In the genomic region with DNA sequence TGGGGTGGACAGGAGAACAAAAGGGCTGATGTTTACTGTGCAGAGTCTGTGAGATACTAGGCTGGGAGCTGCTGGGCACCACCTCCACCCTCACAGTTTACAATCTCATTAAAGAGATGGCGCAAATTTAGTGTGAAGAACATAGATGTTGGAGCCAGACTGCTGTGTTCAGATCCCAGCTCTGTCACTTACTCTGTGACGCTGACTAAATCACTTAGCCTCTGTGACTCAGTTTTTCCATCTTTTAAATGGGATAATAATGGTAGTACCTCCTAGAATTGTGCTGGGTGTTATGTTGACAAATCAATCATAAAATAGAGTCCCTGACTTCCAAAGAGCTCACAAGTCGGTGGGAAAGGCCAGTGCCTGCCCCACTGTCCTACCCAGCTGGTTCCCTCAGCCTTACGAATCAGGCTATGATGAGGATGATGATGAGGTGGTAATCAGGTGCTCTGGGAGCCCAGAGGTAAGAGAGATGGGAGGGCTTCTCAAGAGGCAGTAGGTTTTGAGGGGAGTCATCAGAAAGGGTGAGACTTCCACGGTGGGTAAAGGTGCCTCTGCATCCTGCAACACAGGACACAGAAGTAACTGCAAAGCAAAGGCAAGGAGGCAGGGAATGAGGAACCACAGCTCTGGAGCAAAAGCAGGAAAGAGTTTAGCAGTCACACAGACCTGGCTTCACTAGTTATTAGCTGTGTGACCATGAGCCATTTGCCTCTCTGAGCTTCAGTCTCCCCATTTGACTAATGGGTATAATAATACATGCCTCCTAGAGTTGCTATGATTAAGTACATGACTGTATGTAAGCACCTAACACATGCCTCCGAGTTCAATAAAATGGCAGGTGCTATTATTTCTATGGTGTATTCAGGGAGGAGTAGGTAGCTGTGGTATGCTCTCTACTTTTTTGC, we compare ENCODE assay signal across 14 cellular contexts. TPM values are rescaled to one million over a fixed set of nuclear protein-coding genes. Genes with fewer than 3 reads are reported as not detected.
DNase-seq lines count a peak whose midpoint lies in the region; ATAC-seq and TF ChIP-seq lines count a peak whose summit lies in the region.
"Had no signal": no experiment of that assay in that cellular context is flagged by ENCODE, and none has a peak within 500 bp of the region (broad histone marks: within the 10 kb centered on the region; RNA-seq: fewer than 3 reads in every experiment).

No MANE protein-coding gene starts in this region.

- H3K4me3 Mint-ChIP-seq in WTC11 (no peak overlapping the region), glutamatergic neuron (ENCODE audit: unreplicated experiment) (peak overlapping the region; percentile 57)
- H3K4me3 Mint-ChIP-seq: B cell, nephron had no signal

- H3K4me1 Mint-ChIP-seq in WTC11 (peaks cover 72% of the 10 kb centered on the region), glutamatergic neuron (ENCODE audit: low read depth, unreplicated experiment) (peaks cover 68% of the 10 kb centered on the region)

- no peak for TF ChIP-seq CTCF in WTC11 (IDR thresholded peaks at IDR 0.05)
- TF ChIP-seq CTCF in glutamatergic neuron (IDR thresholded peaks at IDR 0.05; ENCODE audit: partially characterized antibody, unreplicated experiment) = no peak

- peak; percentile 5 to 49 for ATAC-seq in activated naive CD4-positive, alpha-beta T cell treated with anti-CD3 and anti-CD28 coated beads, Interleukin-2, amount 50 U/mL, for 72 hours
- no peak for ATAC-seq in WTC11
- ATAC-seq in HG03135 (IDR thresholded peaks at IDR 0.05; ENCODE audit: unreplicated experiment) = no peak

- H3K27me3 Mint-ChIP-seq in WTC11 (ENCODE audit: low read depth) (no peaks in the 10 kb centered on the region), glutamatergic neuron (ENCODE audit: unreplicated experiment) (peaks cover 4% of the 10 kb centered on the region)
- H3K27me3 Mint-ChIP-seq: B cell had no signal

- H3K36me3 Mint-ChIP-seq in activated naive CD4-positive, alpha-beta T cell treated with anti-CD3 and anti-CD28 coated beads, Interleukin-2, amount 50 U/mL, for 72 hours = peaks cover 37 to 39% of the 10 kb centered on the region in 2 donors
- H3K36me3 Mint-ChIP-seq in WTC11 = no peaks in the 10 kb centered on the region
- no peaks in the 10 kb centered on the region for H3K36me3 Mint-ChIP-seq in glutamatergic neuron (ENCODE audit: unreplicated experiment)

- CTCF ChIA-PET in WTC11 (lab: Charles Lee) = interaction anchor here (1.2 kb wide), 1 partner anchor 94 kb away, joined by 3 read pairs; no protein-coding TSS in a partner anchor

- in situ Hi-C loops in ACHN (cut with HindIII; ENCODE audit: low pct_ligation_motif_present, low pct_unique_long_range_greater_than_20kb, low sequenced_read_pairs) = no loop called here

- H3K9me3 Mint-ChIP-seq in activated naive CD4-positive, alpha-beta T cell treated with anti-CD3 and anti-CD28 coated beads, Interleukin-2, amount 50 U/mL, for 72 hours = peaks cover 0 to 3% of the 10 kb centered on the region in 2 donors
- H3K9me3 Mint-ChIP-seq in WTC11 (no peaks in the 10 kb centered on the region), glutamatergic neuron (ENCODE audit: unreplicated experiment) (peaks cover 4% of the 10 kb centered on the region)
- H3K9me3 Mint-ChIP-seq: nephron had no signal

- POLR2A ChIA-PET in WTC11 (lab: Charles Lee) = interaction anchor here (0.6 to 0.8 kb wide), 2 partner anchors 7 to 94 kb away, joined by 3 read pairs; no protein-coding TSS in a partner anchor

- peak overlapping the region; percentile 93 to 97 for H3K27ac Mint-ChIP-seq in activated naive CD4-positive, alpha-beta T cell treated with anti-CD3 and anti-CD28 coated beads, Interleukin-2, amount 50 U/mL, for 72 hours
- peak overlapping the region; percentile 69 for H3K27ac Mint-ChIP-seq in WTC11
- peak overlapping the region; percentile 86 for H3K27ac Mint-ChIP-seq in glutamatergic neuron (ENCODE audit: unreplicated experiment)
- H3K27ac Mint-ChIP-seq: B cell had no signal

- no peak for DNase-seq in activated naive CD4-positive, alpha-beta T cell treated with anti-CD3 and anti-CD28 coated beads, Interleukin-2, amount 50 U/mL, for 72 hours (ENCODE audit: low spot score in 2 of 2)
- no peak for DNase-seq in activated naive CD4-positive, alpha-beta T cell treated with anti-CD3 and anti-CD28 coated beads, Interleukin-2, amount 50 U/mL, for 16 hours
- DNase-seq in WTC11 (ENCODE audit: low spot score) (no peak), glutamatergic neuron (no peak), NCI-H187 treated with DMSO at 0.1 percent for 48 hours (lab: John Stamatoyannopoulos, UW) (no peak), ACHN (no peak)
- DNase-seq: DMS79 treated with DMSO at 0.1 percent for 48 hours, NCI-H1417, NCI-H446, SIG-M5, substantia nigra had no signal

TF ChIP-seq in WTC11, 78 proteins besides CTCF, POLR2A, EP300 and RAD21:
- TF ChIP-seq, protein P1, sequence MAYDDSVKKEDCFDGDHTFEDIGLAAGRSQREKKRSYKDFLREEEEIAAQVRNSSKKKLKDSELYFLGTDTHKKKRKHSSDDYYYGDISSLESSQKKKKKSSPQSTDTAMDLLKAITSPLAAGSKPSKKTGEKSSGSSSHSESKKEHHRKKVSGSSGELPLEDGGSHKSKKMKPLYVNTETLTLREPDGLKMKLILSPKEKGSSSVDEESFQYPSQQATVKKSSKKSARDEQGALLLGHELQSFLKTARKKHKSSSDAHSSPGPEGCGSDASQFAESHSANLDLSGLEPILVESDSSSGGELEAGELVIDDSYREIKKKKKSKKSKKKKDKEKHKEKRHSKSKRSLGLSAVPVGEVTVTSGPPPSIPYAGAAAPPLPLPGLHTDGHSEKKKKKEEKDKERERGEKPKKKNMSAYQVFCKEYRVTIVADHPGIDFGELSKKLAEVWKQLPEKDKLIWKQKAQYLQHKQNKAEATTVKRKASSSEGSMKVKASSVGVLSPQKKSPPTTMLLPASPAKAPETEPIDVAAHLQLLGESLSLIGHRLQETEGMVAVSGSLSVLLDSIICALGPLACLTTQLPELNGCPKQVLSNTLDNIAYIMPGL (CRISPR knock-in tag; IDR thresholded peaks at IDR 0.05) = no peak
- TF ChIP-seq, protein P2, sequence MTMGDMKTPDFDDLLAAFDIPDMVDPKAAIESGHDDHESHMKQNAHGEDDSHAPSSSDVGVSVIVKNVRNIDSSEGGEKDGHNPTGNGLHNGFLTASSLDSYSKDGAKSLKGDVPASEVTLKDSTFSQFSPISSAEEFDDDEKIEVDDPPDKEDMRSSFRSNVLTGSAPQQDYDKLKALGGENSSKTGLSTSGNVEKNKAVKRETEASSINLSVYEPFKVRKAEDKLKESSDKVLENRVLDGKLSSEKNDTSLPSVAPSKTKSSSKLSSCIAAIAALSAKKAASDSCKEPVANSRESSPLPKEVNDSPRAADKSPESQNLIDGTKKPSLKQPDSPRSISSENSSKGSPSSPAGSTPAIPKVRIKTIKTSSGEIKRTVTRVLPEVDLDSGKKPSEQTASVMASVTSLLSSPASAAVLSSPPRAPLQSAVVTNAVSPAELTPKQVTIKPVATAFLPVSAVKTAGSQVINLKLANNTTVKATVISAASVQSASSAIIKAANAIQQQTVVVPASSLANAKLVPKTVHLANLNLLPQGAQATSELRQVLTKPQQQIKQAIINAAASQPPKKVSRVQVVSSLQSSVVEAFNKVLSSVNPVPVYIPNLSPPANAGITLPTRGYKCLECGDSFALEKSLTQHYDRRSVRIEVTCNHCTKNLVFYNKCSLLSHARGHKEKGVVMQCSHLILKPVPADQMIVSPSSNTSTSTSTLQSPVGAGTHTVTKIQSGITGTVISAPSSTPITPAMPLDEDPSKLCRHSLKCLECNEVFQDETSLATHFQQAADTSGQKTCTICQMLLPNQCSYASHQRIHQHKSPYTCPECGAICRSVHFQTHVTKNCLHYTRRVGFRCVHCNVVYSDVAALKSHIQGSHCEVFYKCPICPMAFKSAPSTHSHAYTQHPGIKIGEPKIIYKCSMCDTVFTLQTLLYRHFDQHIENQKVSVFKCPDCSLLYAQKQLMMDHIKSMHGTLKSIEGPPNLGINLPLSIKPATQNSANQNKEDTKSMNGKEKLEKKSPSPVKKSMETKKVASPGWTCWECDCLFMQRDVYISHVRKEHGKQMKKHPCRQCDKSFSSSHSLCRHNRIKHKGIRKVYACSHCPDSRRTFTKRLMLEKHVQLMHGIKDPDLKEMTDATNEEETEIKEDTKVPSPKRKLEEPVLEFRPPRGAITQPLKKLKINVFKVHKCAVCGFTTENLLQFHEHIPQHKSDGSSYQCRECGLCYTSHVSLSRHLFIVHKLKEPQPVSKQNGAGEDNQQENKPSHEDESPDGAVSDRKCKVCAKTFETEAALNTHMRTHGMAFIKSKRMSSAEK (CRISPR knock-in tag; IDR thresholded peaks at IDR 0.05; ENCODE audit: borderline replicate concordance) = no peak
- TF ChIP-seq EMX1 (CRISPR knock-in tag; IDR thresholded peaks at IDR 0.05) (no peak), ZNF317 (CRISPR knock-in tag; IDR thresholded peaks at IDR 0.05; ENCODE audit: borderline replicate concordance, low read depth) (no peak), SMAD4 (CRISPR knock-in tag; IDR thresholded peaks at IDR 0.05) (no peak), FOXP1 (CRISPR knock-in tag; IDR thresholded peaks at IDR 0.05; ENCODE audit: borderline replicate concordance) (no peak), ZNF219 (CRISPR knock-in tag; IDR thresholded peaks at IDR 0.05; ENCODE audit: borderline replicate concordance) (no peak), GRHL2 (CRISPR knock-in tag; IDR thresholded peaks at IDR 0.05; ENCODE audit: insufficient replicate concordance, severe bottlenecking) (no peak), SOX15 (CRISPR knock-in tag; IDR thresholded peaks at IDR 0.05) (no peak), ZBTB21 (CRISPR knock-in tag; IDR thresholded peaks at IDR 0.05; ENCODE audit: borderline replicate concordance) (no peak)

RNA-seq across cellular contexts. Expression of a gene that starts 8.9 kb away (rescaled TPM):
- 100 to 1,000 TPM; 287 to 304 TPM for total RNA-seq in activated naive CD4-positive, alpha-beta T cell treated with anti-CD3 and anti-CD28 coated beads, Interleukin-2, amount 50 U/mL, for 72 hours
- total RNA-seq in WTC11 (2021) (57.1 to 63.9 TPM (median 59.0 TPM) in 3 replicates), glutamatergic neuron (ENCODE audit: unreplicated experiment) (525 TPM)

Comparison
In these comparisons a context has a peak if more than half of its experiments do, and no peak if none do; other contexts are left out.
1. ATAC-seq: peak in activated naive CD4-positive, alpha-beta T cell treated with anti-CD3 and anti-CD28 coated beads, Interleukin-2, amount 50 U/mL, for 72 hours (2 of 2); none in WTC11 (single experiment) and HG03135 (single experiment).
2. Peak in every context shown above with its lines, with median percentiles within 50 percentile points of each other: H3K27ac Mint-ChIP-seq.